27 cellular contexts compared by ENCODE assay signal in genomic region chr19:11257827-11258380, GRCh38. TPM values are rescaled to one million over a fixed set of nuclear protein-coding genes. Genes with fewer than 3 reads are reported as not detected.
DNase-seq lines count a peak whose midpoint lies in the region; ATAC-seq, FAIRE-seq and TF ChIP-seq lines count a peak whose summit lies in the region.
"Had no signal": no experiment of that assay in that cellular context is flagged by ENCODE, and none has a peak within 500 bp of the region (broad histone marks: within the 10 kb centered on the region; RNA-seq: fewer than 3 reads in every experiment).

No MANE protein-coding gene starts in this region.

- H2AK9ac ChIP-seq in IMR-90 (replicated peaks; ENCODE audit: low read depth, low read length, poor library complexity) = no peak overlapping the region

- dilution Hi-C loops in IMR-90 (cut with HindIII; ENCODE audit: low sequenced_read_pairs, unreplicated experiment) = no loop called here

- TF ChIP-seq CTCF in heart right ventricle (IDR thresholded peaks at IDR 0.05) (no peak), heart left ventricle (IDR thresholded peaks at IDR 0.05) (no peak), IMR-90 (conservative IDR thresholded peaks at IDR 0.05; ENCODE audit: low read depth, low read length) (no peak), K562 (IDR thresholded peaks at IDR 0.05 in 2 of 3, conservative IDR thresholded peaks at IDR 0.05 in 1 of 3; ENCODE audit: insufficient read depth in 2 of 3, low read depth in 1 of 3, low read length in 3 of 3) (no peak), osteoblast (IDR thresholded peaks at IDR 0.05; ENCODE audit: extremely low read depth, low read depth, low read length) (no peak), A673 (conservative IDR thresholded peaks at IDR 0.05; ENCODE audit: low read depth, low read length) (no peak)

- no peak overlapping the region for H3K18ac ChIP-seq in IMR-90 (ENCODE audit: low read depth, low read length)

- H4K5ac ChIP-seq in IMR-90 (ENCODE audit: low read depth, low read length) = no peak overlapping the region

- H3K4me3 Mint-ChIP-seq in activated T-cell treated with anti-CD3 and anti-CD28 coated beads, Interleukin-2, amount 50 U/mL, for 24 hours = no peak overlapping the region
- H3K4me3 Mint-ChIP-seq: CD4-positive, CD25-positive, alpha-beta regulatory T cell had no signal

- H3K36me3 Mint-ChIP-seq in activated T-cell treated with anti-CD3 and anti-CD28 coated beads, Interleukin-2, amount 50 U/mL, for 24 hours (ENCODE audit: low read depth) = no peaks in the 10 kb centered on the region
- H3K36me3 Mint-ChIP-seq: CD4-positive, CD25-positive, alpha-beta regulatory T cell had no signal

- no peak overlapping the region for H3K14ac ChIP-seq in IMR-90 (replicated peaks; ENCODE audit: low read depth, low read length)

- H3K4me3 ChIP-seq in heart right ventricle (no peak overlapping the region), heart left ventricle (no peak overlapping the region), IMR-90 (ENCODE audit: insufficient read depth, low read depth, low read length) (no peak overlapping the region), K562 (no peak overlapping the region), osteoblast (ENCODE audit: insufficient read depth, low read length) (no peak overlapping the region), A673 (ENCODE audit: low read depth, low read length, poor library complexity, severe bottlenecking) (no peak overlapping the region)
- H3K4me3 ChIP-seq: BLaER1, HAP-1, MG63, PC-9 had no signal

- TF ChIP-seq EP300 in K562 (IDR thresholded peaks at IDR 0.05; ENCODE audit: low read length) = no peak

- H2AK5ac ChIP-seq in IMR-90 (ENCODE audit: low read depth, low read length) = no peak overlapping the region

- H3K27ac Mint-ChIP-seq in activated T-cell treated with anti-CD3 and anti-CD28 coated beads, Interleukin-2, amount 50 U/mL, for 24 hours = no peak overlapping the region
- H3K27ac Mint-ChIP-seq: CD4-positive, CD25-positive, alpha-beta regulatory T cell had no signal

- H3K4me2 ChIP-seq in IMR-90 (ENCODE audit: low read depth, low read length) = no peak overlapping the region
- no peak overlapping the region for H3K4me2 ChIP-seq in K562 (ENCODE audit: insufficient read depth, low read length)
- no peak overlapping the region for H3K4me2 ChIP-seq in osteoblast (ENCODE audit: insufficient read depth, low read length)
- H3K4me2 ChIP-seq: BLaER1, PC-9 had no signal

- POLR2A ChIA-PET in IMR-90 (lab: Charles Lee; ENCODE audit: unreplicated experiment) (interaction anchor here (0.6 kb wide), 1 partner anchor 14 kb away, joined by 9 read pairs; no protein-coding TSS in a partner anchor), K562 (lab: Yijun Ruan, JAX) (no interaction called here), A673 (lab: Charles Lee; ENCODE audit: low non-redundant PET) (no interaction called here)

- H3K27me3 ChIP-seq in heart right ventricle = peaks cover 0 to 21% (median 0%) of the 10 kb centered on the region in 7 donors
- H3K27me3 ChIP-seq in heart left ventricle = peaks cover 0 to 5% (median 0%) of the 10 kb centered on the region in 9 donors
- no peaks in the 10 kb centered on the region for H3K27me3 ChIP-seq in IMR-90 (ENCODE audit: control insufficient read depth, insufficient read depth, low read length)
- H3K27me3 ChIP-seq in K562 (ENCODE audit: control insufficient read depth in 2 of 2, insufficient read depth in 2 of 2, low read length in 2 of 2) = no peaks in the 10 kb centered on the region
- no peaks in the 10 kb centered on the region for H3K27me3 ChIP-seq in osteoblast (ENCODE audit: insufficient read depth, low read length)
- no peaks in the 10 kb centered on the region for H3K27me3 ChIP-seq in A673 (replicated peaks; ENCODE audit: insufficient read depth, low read depth, low read length, poor library complexity)
- H3K27me3 ChIP-seq: MG63 had no signal

- TF ChIP-seq RAD21 in IMR-90 (IDR thresholded peaks at IDR 0.05; ENCODE audit: low read length) = no peak
- no peak for TF ChIP-seq RAD21 in K562 (CRISPR knock-in tag; conservative IDR thresholded peaks at IDR 0.05 in 1 of 2, IDR thresholded peaks at IDR 0.05 in 1 of 2)

- 83 to 89% methylated on average over 3 of the region's 3 CpGs for WGBS in heart right ventricle, 2 donors
- WGBS in heart left ventricle, 4 donors = 80 to 89% (median 85%) methylated on average over 3 of the region's 3 CpGs
- no CpG with 5 or more reads among the region's 3 CpGs for WGBS in IMR-90 (ENCODE audit: extremely low coverage in 2 of 2, insufficient read length in 1 of 2), 2 experiments
- WGBS in K562 (ENCODE audit: insufficient coverage, low coverage, missing lambda C conversion rate) = 55% methylated on average over 3 of the region's 3 CpGs

- H3K4ac ChIP-seq in IMR-90 (ENCODE audit: low read depth, low read length) = no peak overlapping the region

- no peak overlapping the region for H2BK20ac ChIP-seq in IMR-90 (ENCODE audit: low read depth, low read length)

- no peaks in the 10 kb centered on the region for H3K9me3 Mint-ChIP-seq in activated T-cell treated with anti-CD3 and anti-CD28 coated beads, Interleukin-2, amount 50 U/mL, for 24 hours
- H3K9me3 Mint-ChIP-seq: CD4-positive, CD25-positive, alpha-beta regulatory T cell had no signal

- H2BK120ac ChIP-seq in IMR-90 (ENCODE audit: low read depth, low read length) = no peak overlapping the region

- H4K20me1 ChIP-seq in IMR-90 (ENCODE audit: insufficient read depth, low read length) (no peaks in the 10 kb centered on the region; the same call in 1 of the 2 replicates), K562 (replicated peaks; ENCODE audit: control insufficient read depth, insufficient read depth, low read length) (0 out of 2 replicates have a peak, but pooled peaks cover 8% of the 10 kb centered on the region), osteoblast (ENCODE audit: insufficient read depth, low read length) (no peaks in the 10 kb centered on the region)

- peaks cover 6 to 15% of the 10 kb centered on the region in 2 experiments; a peak in 2 of 4 replicates for H3K79me1 ChIP-seq in IMR-90 (ENCODE audit: low read depth in 1 of 2, low read length in 2 of 2)

- BruUV-seq in IMR-90 (replicated peaks; lab: Mats Ljungman, UMichigan) (no TSS peak), K562 (replicated peaks; lab: Mats Ljungman, UMichigan) (no TSS peak), A673 (replicated peaks; lab: Mats Ljungman, UMichigan) (no TSS peak)

- CTCF ChIA-PET in IMR-90 (lab: Yijun Ruan, JAX) = interaction anchor here (0.7 kb wide), 1 partner anchor 274 kb away, joined by 3 read pairs; no protein-coding TSS in a partner anchor
- CTCF ChIA-PET in K562 (lab: Yijun Ruan, JAX; ENCODE audit: low intra/inter-chr PET ratio) = no interaction called here
- CTCF ChIA-PET in A673 (lab: Charles Lee) = no interaction called here

- H2AFZ ChIP-seq in IMR-90 (replicated peaks; ENCODE audit: low read length, poor library complexity) (peak overlapping the region; percentile 67), K562 (ENCODE audit: low read depth, low read length) (no peak overlapping the region), osteoblast (ENCODE audit: low read length) (no peak overlapping the region)
- H2AFZ ChIP-seq: PC-9 had no signal

- no peak overlapping the region for H2BK5ac ChIP-seq in IMR-90 (ENCODE audit: low read depth, low read length, poor library complexity, severe bottlenecking)

- H3K9me1 ChIP-seq in IMR-90 (ENCODE audit: insufficient read depth, low read length) (no peaks in the 10 kb centered on the region), K562 (ENCODE audit: control insufficient read depth, insufficient read depth, low read length) (no peaks in the 10 kb centered on the region)

- H4K91ac ChIP-seq in IMR-90 (ENCODE audit: insufficient read depth, low read depth, low read length) = no peak overlapping the region

- H3K27ac ChIP-seq in heart right ventricle = peak overlapping the region in 6 of 10 donors; percentile 12 to 95 (median 34)
- H3K27ac ChIP-seq in heart left ventricle = peak overlapping the region in 6 of 12 donors; percentile 5 to 92 (median 26)
- H3K27ac ChIP-seq in IMR-90 (ENCODE audit: insufficient read depth, low read length) = no peak overlapping the region
- no peak overlapping the region for H3K27ac ChIP-seq in K562 (ENCODE audit: extremely low read depth, low read depth, low read length)
- H3K27ac ChIP-seq in osteoblast (ENCODE audit: low read depth, low read length) = no peak overlapping the region
- no peak overlapping the region for H3K27ac ChIP-seq in A673 (ENCODE audit: low read depth, low read length, poor library complexity, severe bottlenecking)
- H3K27ac ChIP-seq: BLaER1, HL-60, PC-9 had no signal

- H3K9me3 ChIP-seq in heart right ventricle = no peaks in the 10 kb centered on the region
- no peaks in the 10 kb centered on the region for H3K9me3 ChIP-seq in heart left ventricle
- H3K9me3 ChIP-seq in IMR-90 (ENCODE audit: control insufficient read depth, insufficient read depth, low read length) = no peaks in the 10 kb centered on the region
- H3K9me3 ChIP-seq in K562 (replicated peaks; ENCODE audit: control insufficient read depth, insufficient read depth, low read depth, low read length) = no peaks in the 10 kb centered on the region
- no peaks in the 10 kb centered on the region for H3K9me3 ChIP-seq in osteoblast (ENCODE audit: low read depth, low read length)
- no peaks in the 10 kb centered on the region for H3K9me3 ChIP-seq in A673 (ENCODE audit: low read depth, low read length, poor library complexity, severe bottlenecking)
- H3K9me3 ChIP-seq: BLaER1, HAP-1, MG63 had no signal

- in situ Hi-C loops in IMR-90 (cut with MboI; ENCODE audit: low sequenced_read_pairs) = no loop called here
- in situ Hi-C loops in K562 (cut with MboI) = no loop called here

- H3K23ac ChIP-seq in IMR-90 (ENCODE audit: low read depth, low read length) = no peak overlapping the region

- H3K27me3 Mint-ChIP-seq in activated T-cell treated with anti-CD3 and anti-CD28 coated beads, Interleukin-2, amount 50 U/mL, for 24 hours = peaks cover 19% of the 10 kb centered on the region

- H2BK15ac ChIP-seq in IMR-90 (ENCODE audit: low read depth, low read length) = no peak overlapping the region

- no peaks in the 10 kb centered on the region for H3K4me1 Mint-ChIP-seq in activated T-cell treated with anti-CD3 and anti-CD28 coated beads, Interleukin-2, amount 50 U/mL, for 24 hours (ENCODE audit: low read depth)

- H3K79me2 ChIP-seq in K562 (ENCODE audit: control insufficient read depth, insufficient read depth, low read length) (no peaks in the 10 kb centered on the region), osteoblast (ENCODE audit: insufficient read depth, low read length) (no peaks in the 10 kb centered on the region)

- TF ChIP-seq POLR2A in heart left ventricle (IDR thresholded peaks at IDR 0.05) (no peak), IMR-90 (IDR thresholded peaks at IDR 0.05; ENCODE audit: low read depth, low read length) (no peak), K562 (conservative IDR thresholded peaks at IDR 0.05) (no peak)

- no peak overlapping the region for H4K8ac ChIP-seq in IMR-90 (ENCODE audit: low read depth in 2 of 2, low read length in 2 of 2)

- H3K4me1 ChIP-seq in heart right ventricle = peaks cover 11 to 68% (median 41%) of the 10 kb centered on the region in 9 donors
- H3K4me1 ChIP-seq in heart left ventricle = peaks cover 0 to 45% (median 27%) of the 10 kb centered on the region in 12 donors
- peaks cover 7% of the 10 kb centered on the region for H3K4me1 ChIP-seq in IMR-90 (ENCODE audit: control insufficient read depth, insufficient read depth, low read length)
- peaks cover 0 to 16% of the 10 kb centered on the region in 2 experiments; a peak in 2 of 5 replicates for H3K4me1 ChIP-seq in K562 (replicated peaks in 1 of 2; ENCODE audit: control insufficient read depth in 2 of 2, insufficient read depth in 2 of 2, low read length in 2 of 2)
- no peaks in the 10 kb centered on the region for H3K4me1 ChIP-seq in osteoblast (ENCODE audit: insufficient read depth, low read length)
- H3K4me1 ChIP-seq in A673 (ENCODE audit: insufficient read depth, low read length, poor library complexity, severe bottlenecking) = peaks cover 3% of the 10 kb centered on the region
- H3K4me1 ChIP-seq: BLaER1, HAP-1 had no signal

- peak; percentile 58 for FAIRE-seq in K562 (lab: Jason Lieb, UNC)

- intact Hi-C loops in heart right ventricle (cut with DNase I) = no loop called here
- intact Hi-C loops in heart left ventricle (cut with DNase I) = no loop called here
- intact Hi-C loops in IMR-90 (cut with micrococcal nuclease) = no loop called here
- intact Hi-C loops in K562 (cut with micrococcal nuclease) = no loop called here
- intact Hi-C loops in A673 (cut with micrococcal nuclease; ENCODE audit: unreplicated experiment) = no loop called here

- H3K36me3 ChIP-seq in heart right ventricle = peaks cover 0 to 9% (median 0%) of the 10 kb centered on the region in 9 donors
- H3K36me3 ChIP-seq in heart left ventricle = peaks cover 0 to under 1% (median 0%) of the 10 kb centered on the region in 9 donors
- H3K36me3 ChIP-seq in IMR-90 (ENCODE audit: control insufficient read depth, insufficient read depth, low read length) = no peaks in the 10 kb centered on the region
- H3K36me3 ChIP-seq in K562 (ENCODE audit: control insufficient read depth, insufficient read depth, low read length) = no peaks in the 10 kb centered on the region
- no peaks in the 10 kb centered on the region for H3K36me3 ChIP-seq in osteoblast (ENCODE audit: insufficient read depth, low read length)
- H3K36me3 ChIP-seq in A673 (ENCODE audit: insufficient read depth, low read length, poor library complexity, severe bottlenecking) = no peaks in the 10 kb centered on the region
- H3K36me3 ChIP-seq: BLaER1, HAP-1, MG63 had no signal

- no peak overlapping the region for H3K56ac ChIP-seq in IMR-90 (ENCODE audit: extremely low read depth, insufficient read depth, low read length)

- H3K9ac ChIP-seq in IMR-90 (ENCODE audit: low read depth, low read length) (no peak overlapping the region), K562 (ENCODE audit: insufficient read depth in 1 of 2, low read depth in 2 of 2, low read length in 2 of 2) (no peak overlapping the region)
- H3K9ac ChIP-seq: BLaER1 had no signal

- ATAC-seq in heart right ventricle = no peak
- ATAC-seq in heart left ventricle = no peak
- no peak for ATAC-seq in IMR-90 (ENCODE audit: low read depth)
- ATAC-seq in K562 = no peak

- DNase-seq in heart right ventricle = no peak
- DNase-seq in heart left ventricle = no peak
- DNase-seq in IMR-90 = no peak
- DNase-seq in K562 (ENCODE audit: extremely low read depth in 1 of 4, low spot score in 3 of 4) = no peak
- DNase-seq in osteoblast (ENCODE audit: insufficient read length, low spot score, missing footprints) = peak; percentile 42
- no peak for DNase-seq in ureter (ENCODE audit: low spot score)
- no peak for DNase-seq in activated T-cell treated with anti-CD3 and anti-CD28 coated beads, Interleukin-2, amount 50 U/mL, for 24 hours
- no peak for DNase-seq in A673 (ENCODE audit: low spot score)
- DNase-seq: 8988T; CD4-positive, CD25-positive, alpha-beta regulatory T cell; DMS153; DND-41; GOT3; MG63; NCI-H2029; NCI-H446; NCI-H526; NCI-H82; PC-9; SHP77 had no signal

RNA-seq across cellular contexts. Expression of gene DOCK6, which starts 4.4 kb away (rescaled TPM):
- total RNA-seq in heart right ventricle (10 to 100 TPM; 27.6 to 57.2 (median 40.2) TPM), heart left ventricle (10 to 100 TPM; 21.6 to 57.8 (median 39.5) TPM), IMR-90 (2012; rRNA removed) (4.4 and 5.0 TPM in 2 replicates), K562 (2014; rRNA removed) (3.8 and 5.7 TPM in 2 replicates), K562 (2014; rRNA removed; fragmentation: Illumina TruSeq; extraction: Trizol) (2.0 and 2.4 TPM in 2 replicates), K562 (2015; rRNA removed; fragmentation: Illumina TruSeq; extraction: Trizol) (1.9 and 2.3 TPM in 2 replicates), K562 (2021) (19.3 and 20.2 TPM in 2 replicates), osteoblast (12.7 and 183 TPM in 2 replicates), ureter (125 TPM), A673 (2021) (15.6 and 24.5 TPM in 2 replicates)
- polyA plus RNA-seq in heart right ventricle (10 to 100 TPM; 29.0 to 73.3 TPM), heart left ventricle (10 to 100 TPM; 25.6 to 36.0 TPM), IMR-90 (2012; rRNA removed) (17.7 and 18.4 TPM in 2 replicates), K562 (2011; rRNA removed) (7.0 and 14.5 TPM in 2 replicates), K562 (2014; fragmentation: Illumina TruSeq; extraction: Trizol) (4.4 and 7.3 TPM in 2 replicates), K562 (2014; fragmentation: Nextera tagmentation; extraction: Ambion mirVana) (under 1 TPM; 0.35 to 0.46 TPM), K562 (2014; rRNA removed) (10.0 and 11.8 TPM in 2 replicates)
- polyA plus RNA-seq in IMR-90 (2012; cell fraction: cytosol; rRNA removed) = 6.9 and 15.1 TPM in 2 replicates
- polyA plus RNA-seq in IMR-90 (2012; cell fraction: nucleus; rRNA removed; ENCODE audit: low replicate concordance) = 64.0 and 119 TPM in 2 replicates
- total RNA-seq in K562 (2011; cell fraction: chromatin; rRNA removed; ENCODE audit: low replicate concordance) = 79.9 and 184 TPM in 2 replicates
- 88.2 and 89.2 TPM in 2 replicates for total RNA-seq in K562 (2011; cell fraction: nucleolus; rRNA removed)
- total RNA-seq in K562 (2011; cell fraction: nucleoplasm; rRNA removed) = 65.6 and 76.9 TPM in 2 replicates
- 8.0 and 14.5 TPM in 2 replicates for polyA plus RNA-seq in K562 (2011; cell fraction: cytosol; rRNA removed)
- polyA plus RNA-seq in K562 (2011; cell fraction: nucleus; rRNA removed) = 78.6 and 79.9 TPM in 2 replicates
- 7.9 and 22.7 TPM in 2 replicates for polyA plus RNA-seq in K562 (2012)
- 5.3 and 5.8 TPM in 2 replicates for polyA minus RNA-seq in K562 (2011; rRNA and poly(A)+ RNA removed)
- polyA minus RNA-seq in K562 (2011; cell fraction: cytosol; rRNA and poly(A)+ RNA removed) = 8.8 and 17.8 TPM in 2 replicates
- polyA minus RNA-seq in K562 (2011; cell fraction: nucleus; rRNA and poly(A)+ RNA removed) = 15.8 and 20.2 TPM in 2 replicates

RNA-seq across cellular contexts. Expression of gene ANGPTL8, which starts 18.5 kb away (rescaled TPM):
- total RNA-seq in heart right ventricle (1 to 10 TPM in 2 of 10 donors, under 1 TPM in 2, not detected in 6; 0.34 to 1.8 (median 0.99) TPM), heart left ventricle (1 to 10 TPM in 1 of 9 donors, not detected in 8; 6.3 TPM), IMR-90 (2012; rRNA removed) (not detected in 2 replicates), K562 (2014; rRNA removed) (not detected in 2 replicates), K562 (2014; rRNA removed; fragmentation: Illumina TruSeq; extraction: Trizol) (not detected in 2 replicates), K562 (2015; rRNA removed; fragmentation: Illumina TruSeq; extraction: Trizol) (not detected in 2 replicates), K562 (2021) (not detected in 2 replicates), osteoblast (not detected in 2 replicates), ureter (not detected), A673 (2021) (not detected in 2 replicates)
- polyA plus RNA-seq in heart right ventricle (10 to 100 TPM in 1 of 2 donors, 1 to 10 TPM in 1; 3.9 to 13.0 TPM), heart left ventricle (10 to 100 TPM in 1 of 2 donors, under 1 TPM in 1; 0.61 to 10.2 TPM), IMR-90 (2012; rRNA removed) (not detected in 2 replicates), K562 (2011; rRNA removed) (not detected in 2 replicates), K562 (2014; fragmentation: Illumina TruSeq; extraction: Trizol) (not detected in 2 replicates), K562 (2014; fragmentation: Nextera tagmentation; extraction: Ambion mirVana) (not detected), K562 (2014; rRNA removed) (not detected in 2 replicates)
- polyA plus RNA-seq in IMR-90 (2012; cell fraction: cytosol; rRNA removed) = 0.09 TPM in 1 of 2 replicates, not detected in the other
- 0.34 and 0.60 TPM in 2 replicates for polyA plus RNA-seq in IMR-90 (2012; cell fraction: nucleus; rRNA removed; ENCODE audit: low replicate concordance)
- not detected in 2 replicates for total RNA-seq in K562 (2011; cell fraction: chromatin; rRNA removed; ENCODE audit: low replicate concordance)
- total RNA-seq in K562 (2011; cell fraction: nucleolus; rRNA removed) = not detected in 2 replicates
- not detected in 2 replicates for total RNA-seq in K562 (2011; cell fraction: nucleoplasm; rRNA removed)
- not detected in 2 replicates for polyA plus RNA-seq in K562 (2011; cell fraction: cytosol; rRNA removed)
- polyA plus RNA-seq in K562 (2011; cell fraction: nucleus; rRNA removed) = not detected in 2 replicates
- polyA plus RNA-seq in K562 (2012) = not detected in 2 replicates
- polyA minus RNA-seq in K562 (2011; rRNA and poly(A)+ RNA removed) = not detected in 2 replicates
- not detected in 2 replicates for polyA minus RNA-seq in K562 (2011; cell fraction: cytosol; rRNA and poly(A)+ RNA removed)
- not detected in 2 replicates for polyA minus RNA-seq in K562 (2011; cell fraction: nucleus; rRNA and poly(A)+ RNA removed)
- total RNA-seq: CD4-positive, CD25-positive, alpha-beta regulatory T cell; LHCN-M2; PC-9; RPMI7951; SK-MEL-5 had no signal
- polyA plus RNA-seq: AG04450; CD4-positive, CD25-positive, alpha-beta regulatory T cell had no signal

RNA-seq across cellular contexts. Expression of gene TSPAN16, which starts 38.1 kb away (rescaled TPM):
- not detected for total RNA-seq in heart right ventricle
- not detected for polyA plus RNA-seq in heart right ventricle
- total RNA-seq in heart left ventricle = not detected
- not detected for polyA plus RNA-seq in heart left ventricle
- total RNA-seq in IMR-90 (2012; rRNA removed) = not detected in 2 replicates
- polyA plus RNA-seq in IMR-90 (2012; rRNA removed) = not detected in 2 replicates
- polyA plus RNA-seq in IMR-90 (2012; cell fraction: cytosol; rRNA removed) = not detected in 2 replicates
- not detected in 2 replicates for polyA plus RNA-seq in IMR-90 (2012; cell fraction: nucleus; rRNA removed; ENCODE audit: low replicate concordance)
- not detected in 2 replicates for total RNA-seq in K562 (2011; cell fraction: chromatin; rRNA removed; ENCODE audit: low replicate concordance)
- total RNA-seq in K562 (2011; cell fraction: nucleolus; rRNA removed) = not detected in 2 replicates
- not detected in 2 replicates for total RNA-seq in K562 (2011; cell fraction: nucleoplasm; rRNA removed)
- total RNA-seq in K562 (2014; rRNA removed) = not detected in 2 replicates
- not detected in 2 replicates for total RNA-seq in K562 (2014; rRNA removed; fragmentation: Illumina TruSeq; extraction: Trizol)
- not detected in 2 replicates for total RNA-seq in K562 (2015; rRNA removed; fragmentation: Illumina TruSeq; extraction: Trizol)
- not detected in 2 replicates for total RNA-seq in K562 (2021)
- not detected in 2 replicates for polyA plus RNA-seq in K562 (2011; rRNA removed)
- polyA plus RNA-seq in K562 (2011; cell fraction: cytosol; rRNA removed) = not detected in 2 replicates
- polyA plus RNA-seq in K562 (2011; cell fraction: nucleus; rRNA removed) = not detected in 2 replicates
- not detected in 2 replicates for polyA plus RNA-seq in K562 (2012)
- not detected in 2 replicates for polyA plus RNA-seq in K562 (2014; fragmentation: Illumina TruSeq; extraction: Trizol)
- not detected for polyA plus RNA-seq in K562 (2014; fragmentation: Nextera tagmentation; extraction: Ambion mirVana)
- not detected in 2 replicates for polyA plus RNA-seq in K562 (2014; rRNA removed)
- not detected in 2 replicates for polyA minus RNA-seq in K562 (2011; rRNA and poly(A)+ RNA removed)
- polyA minus RNA-seq in K562 (2011; cell fraction: cytosol; rRNA and poly(A)+ RNA removed) = not detected in 2 replicates
- polyA minus RNA-seq in K562 (2011; cell fraction: nucleus; rRNA and poly(A)+ RNA removed) = not detected in 2 replicates
- not detected in 2 replicates for total RNA-seq in osteoblast
- not detected for total RNA-seq in ureter
- total RNA-seq in A673 (2021) = not detected in 2 replicates
- total RNA-seq: CD4-positive, CD25-positive, alpha-beta regulatory T cell; LHCN-M2; PC-9; RPMI7951; SK-MEL-5 had no signal
- polyA plus RNA-seq: AG04450; CD4-positive, CD25-positive, alpha-beta regulatory T cell had no signal

Comparison
In these comparisons a context has a peak if more than half of its experiments do, and no peak if none do; other contexts are left out.
1. H3K27ac ChIP-seq: peak in heart right ventricle (6 of 10); none in IMR-90 (single experiment), K562 (single experiment), osteoblast (single experiment) and A673 (single experiment).